1 cellular context compared by ENCODE assay signal in the genomic region with DNA sequence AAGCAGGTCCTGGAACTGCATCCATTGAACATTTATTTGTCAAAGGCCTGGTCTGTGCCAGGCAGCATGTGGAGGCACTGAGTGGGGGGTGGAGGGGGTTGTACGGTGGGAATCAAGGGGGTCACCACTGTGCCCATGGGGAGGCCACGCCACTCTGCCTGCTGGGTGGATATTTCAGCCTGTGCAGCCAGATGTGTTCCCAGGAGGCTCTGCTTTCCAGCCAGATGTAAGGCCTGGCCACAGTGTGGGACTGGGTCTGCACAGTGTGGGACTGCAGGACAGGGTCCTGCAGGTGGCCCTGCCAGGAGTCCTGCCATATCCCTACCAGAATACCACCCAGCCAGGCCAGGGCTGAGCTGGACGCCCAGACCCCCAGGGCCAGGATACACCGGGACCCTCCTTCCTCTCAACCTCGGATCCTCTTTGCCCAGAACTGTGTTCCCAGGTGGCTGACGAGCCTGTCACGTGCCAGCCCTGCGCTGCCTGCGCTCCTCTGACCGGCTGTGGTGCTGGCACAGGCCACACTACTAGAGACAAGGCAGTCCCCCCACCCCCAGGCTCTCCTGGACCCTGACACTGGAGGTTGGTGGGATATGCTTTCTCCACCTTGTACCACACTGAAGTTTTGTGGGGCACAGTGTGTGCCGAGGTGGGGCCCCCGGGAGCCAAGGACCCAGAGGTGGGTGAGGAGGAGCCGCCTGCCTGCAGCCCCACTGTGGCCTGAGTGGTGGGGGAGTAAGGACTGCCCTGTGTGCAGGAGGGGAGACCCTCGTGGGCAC.
TF ChIP-seq lines count a peak whose summit lies in the region.

No MANE protein-coding gene starts in this region.

TF ChIP-seq in WTC11, 78 proteins besides CTCF, POLR2A, EP300 and RAD21 (continued from another document):
- TF ChIP-seq FOXP1 (CRISPR knock-in tag; IDR thresholded peaks at IDR 0.05; ENCODE audit: borderline replicate concordance) (peak; percentile 30; the same call in 1 of the 2 replicates), SOX15 (CRISPR knock-in tag; IDR thresholded peaks at IDR 0.05) (no peak)
